8 cellular contexts compared by ENCODE assay signal in the genomic region with DNA sequence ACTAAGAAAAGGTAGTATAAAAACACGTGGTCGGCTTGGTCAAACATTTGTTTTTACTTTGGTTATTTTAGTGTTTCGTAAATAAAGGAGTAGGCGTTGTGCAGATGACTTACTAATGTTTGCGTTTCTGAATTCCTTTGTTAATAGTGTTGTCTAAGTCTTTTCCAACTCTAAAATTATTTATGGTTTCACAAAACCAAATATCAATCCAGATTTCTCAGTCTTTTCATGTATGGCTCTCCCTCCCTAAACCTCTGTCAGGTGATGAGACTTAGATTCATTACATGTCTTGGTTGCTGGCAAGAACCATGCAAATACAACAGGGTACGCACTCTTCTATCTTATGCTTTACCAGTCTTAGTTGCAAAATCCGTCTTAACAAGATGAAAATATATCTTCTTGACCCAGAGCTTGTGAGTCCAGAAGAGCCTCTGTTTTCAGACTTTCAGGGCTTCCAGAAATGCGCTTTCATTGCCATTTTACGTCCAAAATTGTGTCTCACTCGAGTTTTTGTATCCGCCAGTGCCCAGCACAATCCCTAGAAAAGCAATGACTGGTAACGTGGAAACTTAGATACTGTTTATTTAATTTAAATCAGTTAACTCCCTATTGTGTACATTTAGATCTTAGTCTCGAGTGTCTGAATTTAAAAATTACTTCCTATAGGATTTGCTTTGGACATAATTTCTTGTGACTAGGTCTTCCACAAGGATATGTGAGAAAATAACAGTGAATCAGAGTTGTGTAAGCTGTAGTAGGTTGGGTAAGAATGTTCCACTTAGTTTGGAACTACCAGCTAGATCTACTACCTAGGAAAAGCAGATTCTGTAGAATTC. TPM values are rescaled to one million over a fixed set of nuclear protein-coding genes. Genes with fewer than 3 reads are reported as not detected.
A peak's percentile ranks its signal among the peaks of the same experiment; 100 is the strongest.
DNase-seq lines count a peak whose midpoint lies in the region; ATAC-seq and TF ChIP-seq lines count a peak whose summit lies in the region.

No MANE protein-coding gene starts in this region.

- intact Hi-C loops in left cardiac atrium (cut with DNase I), result no loop called here
- intact Hi-C loops in esophagus squamous epithelium (cut with DNase I), result no loop called here

- ATAC-seq in left cardiac atrium (no peak), HG03460 (IDR thresholded peaks at IDR 0.05; ENCODE audit: unreplicated experiment) (no peak), HG03439 (IDR thresholded peaks at IDR 0.05; ENCODE audit: unreplicated experiment) (no peak)

- peak overlapping the region; percentile 97 for H3K4me2 ChIP-seq in osteoblast (ENCODE audit: insufficient read depth, low read length)

- DNase-seq in right atrium auricular region (ENCODE audit: low spot score) (no peak), left cardiac atrium (no peak), SJCRH30 (no peak), esophagus squamous epithelium (lab: John Stamatoyannopoulos, UW) (no peak), osteoblast (ENCODE audit: insufficient read length, low spot score, missing footprints) (peak; percentile 78), NCI-H446 treated with DMSO at 0.1 percent for 48 hours (lab: John Stamatoyannopoulos, UW) (no peak)

- H3K4me3 ChIP-seq in right atrium auricular region (peak overlapping the region; percentile 72), SJCRH30 (peak overlapping the region; percentile 73), esophagus squamous epithelium (peak overlapping the region; percentile 60 to 90 (median 66)), osteoblast (ENCODE audit: insufficient read depth, low read length) (peak overlapping the region; percentile 78)

- TF ChIP-seq POLR2A in esophagus squamous epithelium (IDR thresholded peaks at IDR 0.05), result no peak

- no peaks in the 10 kb centered on the region for H4K20me1 ChIP-seq in osteoblast (ENCODE audit: insufficient read depth, low read length)

- 18 to 22% methylated on average over 13 of the region's 13 CpGs for WGBS in esophagus squamous epithelium, 2 donors

- TF ChIP-seq CTCF in right atrium auricular region (IDR thresholded peaks at IDR 0.05), result no peak
- no peak for TF ChIP-seq CTCF in esophagus squamous epithelium (IDR thresholded peaks at IDR 0.05)
- TF ChIP-seq CTCF in osteoblast (IDR thresholded peaks at IDR 0.05; ENCODE audit: extremely low read depth, low read depth, low read length), result no peak

- H3K27ac ChIP-seq in right atrium auricular region, result peak overlapping the region; percentile 93 to 97
- peak overlapping the region; percentile 85 for H3K27ac ChIP-seq in SJCRH30
- H3K27ac ChIP-seq in esophagus squamous epithelium, result peak overlapping the region; percentile 89 to 97 (median 95)
- H3K27ac ChIP-seq in osteoblast (ENCODE audit: low read depth, low read length), result peak overlapping the region; percentile 100

- H3K9me3 ChIP-seq in right atrium auricular region (no peaks in the 10 kb centered on the region), SJCRH30 (replicated peaks) (no peaks in the 10 kb centered on the region), esophagus squamous epithelium (no peaks in the 10 kb centered on the region), osteoblast (ENCODE audit: low read depth, low read length) (no peaks in the 10 kb centered on the region)

- H3K36me3 ChIP-seq in right atrium auricular region (peaks cover 11% of the 10 kb centered on the region), SJCRH30 (peaks cover 24% of the 10 kb centered on the region), esophagus squamous epithelium (peaks cover 0 to 19% (median 0%) of the 10 kb centered on the region in 3 donors), osteoblast (ENCODE audit: insufficient read depth, low read length) (peaks cover 22% of the 10 kb centered on the region)

- no peaks in the 10 kb centered on the region for H3K27me3 ChIP-seq in right atrium auricular region
- no peaks in the 10 kb centered on the region for H3K27me3 ChIP-seq in SJCRH30
- no peaks in the 10 kb centered on the region for H3K27me3 ChIP-seq in esophagus squamous epithelium
- H3K27me3 ChIP-seq in osteoblast (ENCODE audit: insufficient read depth, low read length), result no peaks in the 10 kb centered on the region

- H2AFZ ChIP-seq in osteoblast (ENCODE audit: low read length), result peak overlapping the region; percentile 58

- peaks cover 27% of the 10 kb centered on the region for H3K79me2 ChIP-seq in osteoblast (ENCODE audit: insufficient read depth, low read length)

- H3K4me1 ChIP-seq in right atrium auricular region (peaks cover 0 to 25% of the 10 kb centered on the region in 2 donors), SJCRH30 (peaks cover 33% of the 10 kb centered on the region), esophagus squamous epithelium (peaks cover 11 to 26% (median 12%) of the 10 kb centered on the region in 3 donors), osteoblast (ENCODE audit: insufficient read depth, low read length) (peaks cover 22% of the 10 kb centered on the region)

RNA-seq across cellular contexts. Expression of a gene that starts 0.9 kb away (rescaled TPM):
- total RNA-seq in right atrium auricular region (10 to 100 TPM in 1 of 2 donors, 1 to 10 TPM in 1; 8.3 to 11.5 TPM), left cardiac atrium (10 to 100 TPM in 1 of 2 donors, 1 to 10 TPM in 1; 9.2 to 11.7 TPM), esophagus squamous epithelium (10 to 100 TPM in 3 of 4 donors, 1 to 10 TPM in 1; 9.9 to 22.9 (median 19.1) TPM), osteoblast (10.3 and 13.0 TPM in 2 replicates)
- total RNA-seq in SJCRH30 (2014; rRNA removed; shearing (Covaris generic)), result 29.6 and 33.3 TPM in 2 replicates

RNA-seq across cellular contexts. Expression of a gene that starts 59.8 kb away (rescaled TPM):
- total RNA-seq in right atrium auricular region (10 to 100 TPM; 19.4 to 21.5 TPM), left cardiac atrium (10 to 100 TPM; 26.6 to 33.0 TPM), esophagus squamous epithelium (1 to 10 TPM in 3 of 4 donors, under 1 TPM in 1; 0.64 to 4.8 (median 2.2) TPM), osteoblast (0.59 and 1.1 TPM in 2 replicates)
- 0.18 and 0.89 TPM in 2 replicates for total RNA-seq in SJCRH30 (2014; rRNA removed; shearing (Covaris generic))
